31 cellular contexts compared by ENCODE assay signal in genomic region chr5:116231288-116231687, GRCh38.
"Had no signal": no experiment of that assay in that cellular context is flagged by ENCODE, and none has a peak within 500 bp of the region (broad histone marks: within the 10 kb centered on the region; RNA-seq: fewer than 3 reads in every experiment).

No MANE protein-coding gene starts in this region.

- DNase-seq: activated B cell treated with CpG ODN at 0.5 μM for 24 hours; activated CD4-positive, alpha-beta memory T cell treated with anti-CD3 and anti-CD28 coated beads for 36 hours; activated CD4-positive, alpha-beta T cell treated with anti-CD3 and anti-CD28 coated beads for 4 hours; activated CD4-positive, alpha-beta T cell treated with anti-CD3 and anti-CD28 coated beads, Interleukin-2, amount 10 ng/mL, durations not matched to agents 24 days and 14 days; activated CD4-positive, alpha-beta T cell treated with anti-CD3 and anti-CD28 coated beads, Interleukin-2, amount 50 U/mL, for 1 hour; activated CD4-positive, alpha-beta T cell treated with anti-CD3 and anti-CD28 coated beads, Interleukin-2, amount 50 U/mL, for 4 hours; activated CD4-positive, CD25-positive, alpha-beta regulatory T cell treated with anti-CD3 and anti-CD28 coated beads, Interleukin-2, amount 50 U/mL, for 72 hours; activated CD8-positive, alpha-beta memory T cell treated with anti-CD3 and anti-CD28 coated beads, Interleukin-2, amount 50 U/mL, for 4 hours; activated CD8-positive, alpha-beta T cell treated with anti-CD3 and anti-CD28 coated beads for 36 hours; activated effector memory CD4-positive, alpha-beta T cell treated with anti-CD3 and anti-CD28 coated beads, Interleukin-2, amount 50 U/mL, for 16 hours; activated gamma-delta T cell treated with Interleukin-2 at 50 U/mL for 16 hours; activated naive CD4-positive, alpha-beta T cell; activated naive CD4-positive, alpha-beta T cell treated with anti-CD3 and anti-CD28 coated beads for 36 hours; activated naive CD8-positive, alpha-beta T cell treated with anti-CD3 and anti-CD28 coated beads, Interleukin-2, amount 10 ng/mL, durations not matched to agents 7 days and 5 days; activated naive CD8-positive, alpha-beta T cell treated with anti-CD3 and anti-CD28 coated beads, Interleukin-2, amount 50 U/mL, for 24 hours; activated T-cell treated with anti-CD3 and anti-CD28 coated beads for 4 hours; activated T-cell treated with anti-CD3 and anti-CD28 coated beads, Interleukin-2, amount 50 U/mL, for 1 hour; activated T-cell treated with anti-CD3 and anti-CD28 coated beads, Interleukin-2, amount 50 U/mL, for 4 hours; activated T-cell treated with anti-CD3 and anti-CD28 coated beads, Interleukin-2, amount 50 U/mL, for 72 hours; amygdala; anterior cingulate cortex; caudate nucleus; cerebellar nuclear complex; T-helper 2 cell; T-helper 9 cell had no signal

- H3K4me3 ChIP-seq: ascending aorta, cardiac muscle cell had no signal

- FAIRE-seq: bronchial epithelial cell, TTC549 had no signal

- H3K27me3 ChIP-seq: ascending aorta, cardiac muscle cell had no signal

- H3K27ac ChIP-seq: ascending aorta, cardiac muscle cell, VCaP had no signal

- H3K9me3 ChIP-seq: ascending aorta had no signal

- H3K4me1 ChIP-seq: ascending aorta had no signal

- ATAC-seq: activated CD8-positive, alpha-beta T cell treated with anti-CD3 and anti-CD28 coated beads for 36 hours; activated naive CD8-positive, alpha-beta T cell treated with anti-CD3 and anti-CD28 coated beads, Interleukin-2, amount 50 U/mL, for 24 hours; activated T-cell treated with anti-CD3 and anti-CD28 coated beads, Interleukin-2, amount 50 U/mL, for 4 hours; activated T-cell treated with anti-CD3 and anti-CD28 coated beads, Interleukin-2, amount 50 U/mL, for 72 hours; activated T-helper 17 cell treated with anti-CD3 and anti-CD28 coated beads, Interleukin-2, amount 50 U/mL, for 72 hours had no signal

- H3K36me3 ChIP-seq: ascending aorta, cardiac muscle cell had no signal
